9 cellular contexts compared by ENCODE assay signal in genomic region chr9:19028835-19029451, GRCh38. TPM values are rescaled to one million over a fixed set of nuclear protein-coding genes. Genes with fewer than 3 reads are reported as not detected.
DNase-seq lines count a peak whose midpoint lies in the region; ATAC-seq, FAIRE-seq and TF ChIP-seq lines count a peak whose summit lies in the region.
"Had no signal": no experiment of that assay in that cellular context is flagged by ENCODE, and none has a peak within 500 bp of the region (broad histone marks: within the 10 kb centered on the region; RNA-seq: fewer than 3 reads in every experiment).

No MANE protein-coding gene starts in this region.

- FAIRE-seq in pancreas (lab: Jason Lieb, UNC) = peak; percentile 39

- peaks cover 8% of the 10 kb centered on the region for H3K4me1 Mint-ChIP-seq in activated CD4-positive, alpha-beta memory T cell treated with anti-CD3 and anti-CD28 coated beads for 36 hours (ENCODE audit: low read depth)

- intact Hi-C loops in activated CD4-positive, alpha-beta memory T cell treated with anti-CD3 and anti-CD28 coated beads for 36 hours (cut with micrococcal nuclease) = loop anchor here (2.0 to 5.0 kb wide), 2 partner anchors 586 to 1217 kb away; no protein-coding TSS in a partner anchor
- intact Hi-C loops in pancreas (cut with DNase I) = loop anchor here in 2 of 3 donors (10.0 kb wide), 1 partner anchor 774 kb away; no protein-coding TSS in a partner anchor

- no peaks in the 10 kb centered on the region for H3K9me3 Mint-ChIP-seq in activated CD4-positive, alpha-beta memory T cell treated with anti-CD3 and anti-CD28 coated beads for 36 hours
- H3K9me3 Mint-ChIP-seq: natural killer cell treated with Interleukin-12 subunit alpha and Interleukin-12 subunit beta and Interleukin-15 and Interleukin-18, amount 100 ng/mL, for 72 hours had no signal

- H3K4me1 ChIP-seq in pancreas = no peaks in the 10 kb centered on the region

- peaks cover 14% of the 10 kb centered on the region for H3K27me3 Mint-ChIP-seq in activated CD4-positive, alpha-beta memory T cell treated with anti-CD3 and anti-CD28 coated beads for 36 hours

- H3K27ac ChIP-seq in C4-2B = no peak overlapping the region
- H3K27ac ChIP-seq in pancreas = no peak overlapping the region

- no peaks in the 10 kb centered on the region for H3K9me3 ChIP-seq in pancreas

- TF ChIP-seq CTCF in C4-2B (conservative IDR thresholded peaks at IDR 0.05) = peak; percentile 83
- TF ChIP-seq CTCF in pancreas (IDR thresholded peaks at IDR 0.05) = peak; percentile 62 to 77 (median 69)

- DNase-seq in NCI-H2227 (lab: John Stamatoyannopoulos, UW; ENCODE audit: unreplicated experiment) (peak; percentile 71), foreskin melanocyte (peak; percentile 44), pancreas (peak in 3 of 6 donors; percentile 27 to 52 (median 30))
- peak; percentile 25 for DNase-seq in activated CD4-positive, alpha-beta memory T cell treated with anti-CD3 and anti-CD28 coated beads for 36 hours

- no peaks in the 10 kb centered on the region for H3K36me3 Mint-ChIP-seq in activated CD4-positive, alpha-beta memory T cell treated with anti-CD3 and anti-CD28 coated beads for 36 hours
- H3K36me3 Mint-ChIP-seq: natural killer cell treated with Interleukin-12 subunit alpha and Interleukin-12 subunit beta and Interleukin-15 and Interleukin-18, amount 100 ng/mL, for 72 hours had no signal

- ATAC-seq in GM18517 (IDR thresholded peaks at IDR 0.05; ENCODE audit: unreplicated experiment) = peak; percentile 55
- peak; percentile 53 for ATAC-seq in HG03108 (IDR thresholded peaks at IDR 0.05; ENCODE audit: unreplicated experiment)
- ATAC-seq in pancreas = peak; percentile 67 to 92 (median 91)
- ATAC-seq in HG02938 (IDR thresholded peaks at IDR 0.05; ENCODE audit: unreplicated experiment) = no peak

- POLR2A ChIA-PET in activated CD4-positive, alpha-beta memory T cell treated with anti-CD3 and anti-CD28 coated beads for 36 hours (lab: Charles Lee) = no interaction called here

- no peaks in the 10 kb centered on the region for H3K27me3 ChIP-seq in pancreas

- CTCF ChIA-PET in activated CD4-positive, alpha-beta memory T cell treated with anti-CD3 and anti-CD28 coated beads for 36 hours (lab: Charles Lee) = interaction anchor here (0.7 to 4.0 kb wide), 16 partner anchors 8 to 774 kb away, joined by 3 to 24 read pairs (median 4); partner anchors contain the start of gene RRAGA

- H3K4me3 Mint-ChIP-seq in activated CD4-positive, alpha-beta memory T cell treated with anti-CD3 and anti-CD28 coated beads for 36 hours = no peak overlapping the region
- H3K4me3 Mint-ChIP-seq: natural killer cell treated with Interleukin-12 subunit alpha and Interleukin-12 subunit beta and Interleukin-15 and Interleukin-18, amount 100 ng/mL, for 72 hours had no signal

- H3K36me3 ChIP-seq in pancreas = no peaks in the 10 kb centered on the region

- no peak overlapping the region for H3K27ac Mint-ChIP-seq in activated CD4-positive, alpha-beta memory T cell treated with anti-CD3 and anti-CD28 coated beads for 36 hours
- H3K27ac Mint-ChIP-seq: natural killer cell treated with Interleukin-12 subunit alpha and Interleukin-12 subunit beta and Interleukin-15 and Interleukin-18, amount 100 ng/mL, for 72 hours had no signal

- no peak overlapping the region for H3K4me3 ChIP-seq in pancreas

- 13 to 19% methylated on average over 8 of the region's 8 CpGs for WGBS in pancreas, 2 donors

RNA-seq across cellular contexts. Expression of gene SAXO1, which starts 4.1 kb away (rescaled TPM):
- under 1 TPM in 1 of 2 experiments, not detected in 1; 0.31 TPM for total RNA-seq in activated CD4-positive, alpha-beta memory T cell treated with anti-CD3 and anti-CD28 coated beads for 36 hours
- total RNA-seq in pancreas = under 1 TPM in 4 of 6 donors, not detected in 2; 0.08 to 0.51 (median 0.28) TPM
- under 1 TPM; 0.08 to 0.09 TPM for polyA plus RNA-seq in pancreas
- total RNA-seq: natural killer cell treated with Interleukin-12 subunit alpha and Interleukin-12 subunit beta and Interleukin-15 and Interleukin-18, amount 100 ng/mL, for 72 hours had no signal

RNA-seq across cellular contexts. Expression of gene RRAGA, which starts 20.3 kb away (rescaled TPM):
- 10 to 100 TPM; 43.8 to 45.5 TPM for total RNA-seq in activated CD4-positive, alpha-beta memory T cell treated with anti-CD3 and anti-CD28 coated beads for 36 hours
- total RNA-seq in pancreas = 10 to 100 TPM; 16.4 to 40.1 (median 28.2) TPM
- 10 to 100 TPM; 18.1 to 42.4 TPM for polyA plus RNA-seq in pancreas
